ENCODE assay signal across 8 cellular contexts in genomic region chr1:109399326-109399957, GRCh38. TPM values are rescaled to one million over a fixed set of nuclear protein-coding genes. Genes with fewer than 3 reads are reported as not detected.
DNase-seq lines count a peak whose midpoint lies in the region; ATAC-seq and TF ChIP-seq lines count a peak whose summit lies in the region.

No MANE protein-coding gene starts in this region.

- H3K4me3 ChIP-seq in choroid plexus epithelial cell (ENCODE audit: low read depth, low read length) (no peak overlapping the region), liver (ENCODE audit: low read depth in 1 of 3, low read length in 3 of 3) (no peak overlapping the region)

- peak; percentile 70 for DNase-seq in EH (ENCODE audit: low read depth)
- DNase-seq in LHCN-M2 (ENCODE audit: low read depth) = peak; percentile 63
- peak; percentile 88 for DNase-seq in OCI-M1 (lab: John Stamatoyannopoulos, UW)
- DNase-seq in choroid plexus epithelial cell (ENCODE audit: low read depth) = peak; percentile 77
- DNase-seq in activated CD4-positive, CD25-positive, alpha-beta regulatory T cell treated with anti-CD3 and anti-CD28 coated beads, Interleukin-2, amount 50 U/mL, for 72 hours = no peak

- ATAC-seq in HG03457 (IDR thresholded peaks at IDR 0.05; ENCODE audit: unreplicated experiment) (no peak), HG03439 (IDR thresholded peaks at IDR 0.05; ENCODE audit: unreplicated experiment) (no peak)

- peak; percentile 85 to 87 for TF ChIP-seq RAD21 in liver (IDR thresholded peaks at IDR 0.05)

- no peak overlapping the region for H3K9ac ChIP-seq in liver (ENCODE audit: low read depth in 1 of 2, low read length in 2 of 2)

- no peak overlapping the region for H3K27ac ChIP-seq in liver (ENCODE audit: low read depth in 1 of 2, low read length in 2 of 2)

- 32% methylated on average over 2 of the region's 2 CpGs for WGBS in liver

- no peaks in the 10 kb centered on the region for H3K9me3 ChIP-seq in liver (ENCODE audit: control insufficient read depth in 4 of 4, low read length in 3 of 4)

- peaks cover 0 to 32% (median 20%) of the 10 kb centered on the region in 4 donors for H3K36me3 ChIP-seq in liver (ENCODE audit: control insufficient read depth in 4 of 4, insufficient read depth in 3 of 4, low read depth in 1 of 4, low read length in 3 of 4)

- peak; percentile 54 for TF ChIP-seq CTCF in choroid plexus epithelial cell (conservative IDR thresholded peaks at IDR 0.05; ENCODE audit: low read depth, low read length)
- TF ChIP-seq CTCF in liver (IDR thresholded peaks at IDR 0.05; ENCODE audit: low read depth, low read length, missing input control) = peak; percentile 61

- H3K4me1 ChIP-seq in liver (ENCODE audit: control insufficient read depth in 4 of 4, insufficient read depth in 4 of 4, low read length in 3 of 4) = peaks cover 3 to 13% (median 9%) of the 10 kb centered on the region in 4 donors

- no peaks in the 10 kb centered on the region for H3K27me3 ChIP-seq in liver (ENCODE audit: control insufficient read depth in 4 of 4, insufficient read depth in 4 of 4, low read length in 3 of 4)

TF ChIP-seq in liver, 16 proteins besides CTCF, POLR2A, EP300 and RAD21:
- TF ChIP-seq ZBTB33 (IDR thresholded peaks at IDR 0.05) (no peak), MAX (IDR thresholded peaks at IDR 0.05) (no peak)

RNA-seq across cellular contexts. Expression of gene SORT1, which starts 1.7 kb away (rescaled TPM):
- total RNA-seq in LHCN-M2 (2014; rRNA removed) (9.4 and 18.1 TPM in 2 replicates), liver (10 to 100 TPM in 1 of 2 donors, 1 to 10 TPM in 1; 5.4 to 10.6 TPM)
- 38.8 TPM for polyA plus RNA-seq in LHCN-M2 (2012)
- polyA plus RNA-seq in liver = 1 to 10 TPM; 1.0 to 1.3 TPM

RNA-seq across cellular contexts. Expression of gene PSMA5, which starts 26.8 kb away (rescaled TPM):
- total RNA-seq in LHCN-M2 (2014; rRNA removed) (46.8 and 47.8 TPM in 2 replicates), liver (10 to 100 TPM; 26.3 to 73.2 TPM)
- 93.3 TPM for polyA plus RNA-seq in LHCN-M2 (2012)
- polyA plus RNA-seq in liver = 10 to 100 TPM; 62.5 to 88.6 TPM
